Comparison of ENCODE assay signal across 10 cellular contexts in the genomic region with DNA sequence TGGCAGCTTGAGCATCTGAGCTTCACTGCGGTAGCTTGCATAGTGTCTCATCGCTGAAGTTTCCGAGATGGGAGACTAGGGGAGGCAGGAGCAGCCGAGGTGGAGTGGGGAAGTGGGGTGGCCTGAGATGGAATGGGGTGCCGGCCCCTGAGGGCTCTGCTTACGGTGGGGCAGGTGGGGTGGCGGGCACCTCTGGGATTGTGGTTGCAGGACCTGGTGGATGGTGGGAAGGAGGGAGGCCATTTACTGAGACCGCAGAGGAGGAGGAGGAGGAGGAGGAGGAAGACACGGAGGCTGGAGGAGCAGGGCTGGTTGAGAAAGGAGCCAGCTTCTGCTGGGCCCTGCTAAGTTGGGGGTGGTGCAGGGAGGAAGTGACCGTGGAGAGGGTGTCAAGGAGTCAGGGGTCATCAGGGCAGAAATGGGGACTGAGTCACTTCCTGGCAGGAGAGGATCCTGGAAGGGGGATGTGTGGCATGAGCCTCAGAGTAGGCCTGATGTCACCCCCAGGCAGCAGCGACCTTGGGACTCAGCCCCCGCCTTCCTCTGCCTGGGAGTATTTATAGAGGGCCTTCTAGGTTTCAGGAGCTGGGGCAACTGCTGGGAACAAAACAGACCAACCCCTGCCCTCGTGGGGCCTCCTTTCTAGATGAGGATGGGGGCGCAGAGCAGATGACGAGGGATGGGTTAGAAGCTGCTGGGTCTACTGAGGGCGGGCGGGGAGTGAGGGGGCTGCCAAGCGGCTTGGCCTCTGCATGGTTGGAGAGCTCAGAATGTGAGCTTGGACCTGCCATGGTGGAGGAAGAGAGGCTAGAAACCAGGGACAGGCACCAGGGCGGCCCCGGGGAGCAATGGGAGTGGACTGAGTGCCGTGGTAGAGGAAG.
A peak's percentile ranks its signal among the peaks of the same experiment; 100 is the strongest.
DNase-seq lines count a peak whose midpoint lies in the region; ATAC-seq and TF ChIP-seq lines count a peak whose summit lies in the region.
"Had no signal": no experiment of that assay in that cellular context is flagged by ENCODE, and none has a peak within 500 bp of the region (broad histone marks: within the 10 kb centered on the region; RNA-seq: fewer than 3 reads in every experiment).

No MANE protein-coding gene starts in this region.

- no peak for TF ChIP-seq CTCF in gastroesophageal sphincter (IDR thresholded peaks at IDR 0.05)

- H3K9me3 ChIP-seq in gastroesophageal sphincter, result peaks cover 0 to 12% (median 0%) of the 10 kb centered on the region in 3 donors
- no peaks in the 10 kb centered on the region for H3K9me3 ChIP-seq in skeletal muscle satellite cell (replicated peaks; ENCODE audit: low read length)

- 72 to 87% methylated on average over 9 to 12 of the region's 21 CpGs for WGBS in gastroesophageal sphincter (ENCODE audit: low coverage in 1 of 2), 2 donors

- ATAC-seq in gastroesophageal sphincter (peak; percentile 32), GM19452 (IDR thresholded peaks at IDR 0.05; ENCODE audit: unreplicated experiment) (no peak), HG02610 (IDR thresholded peaks at IDR 0.05; ENCODE audit: unreplicated experiment) (no peak)

- H3K4me3 ChIP-seq in gastroesophageal sphincter (no peak overlapping the region), skeletal muscle satellite cell (ENCODE audit: low read length) (no peak overlapping the region)

- H3K4me1 ChIP-seq in gastroesophageal sphincter (peaks cover 0 to 25% (median 0%) of the 10 kb centered on the region in 3 donors), skeletal muscle satellite cell (ENCODE audit: control insufficient read depth, insufficient read depth, low read length) (peaks cover 43% of the 10 kb centered on the region)

- no peak for TF ChIP-seq EP300 in gastroesophageal sphincter (IDR thresholded peaks at IDR 0.05)

- DNase-seq in NCI-H1694 treated with DMSO at 0.1 percent for 48 hours (lab: John Stamatoyannopoulos, UW), result peak; percentile 8
- DNase-seq in NCI-H1694 (lab: John Stamatoyannopoulos, UW), result no peak
- peak; percentile 98 for DNase-seq in RPMI7951 (ENCODE audit: low read depth)
- DNase-seq in COLO668 (lab: John Stamatoyannopoulos, UW; ENCODE audit: unreplicated experiment), result no peak
- DNase-seq: activated CD8-positive, alpha-beta memory T cell treated with anti-CD3 and anti-CD28 coated beads, Interleukin-2, amount 50 U/mL, for 48 hours had no signal

- no peak overlapping the region for H3K27ac ChIP-seq in gastroesophageal sphincter
- H3K27ac ChIP-seq: 22Rv1 had no signal

- H3K9ac ChIP-seq in skeletal muscle satellite cell (ENCODE audit: low read depth, low read length), result peak overlapping the region; percentile 16

- TF ChIP-seq POLR2A in gastroesophageal sphincter (IDR thresholded peaks at IDR 0.05), result no peak

- H3K36me3 ChIP-seq in gastroesophageal sphincter (no peaks in the 10 kb centered on the region), skeletal muscle satellite cell (ENCODE audit: insufficient read depth, low read length) (no peaks in the 10 kb centered on the region)

- H3K27me3 ChIP-seq in gastroesophageal sphincter (no peaks in the 10 kb centered on the region), skeletal muscle satellite cell (ENCODE audit: control insufficient read depth, insufficient read depth, low read length) (no peaks in the 10 kb centered on the region)

- H3K4me2 ChIP-seq in skeletal muscle satellite cell (ENCODE audit: low read length), result no peak overlapping the region

Comparison
In these comparisons a context has a peak if more than half of its experiments do, and no peak if none do; other contexts are left out.
1. DNase-seq: peak in NCI-H1694 treated with DMSO at 0.1 percent for 48 hours (single experiment) and RPMI7951 (single experiment); none in NCI-H1694 (single experiment) and COLO668 (single experiment).